ENCODE assay signal across 13 cellular contexts in genomic region chr20:36238153-36238552, GRCh38. TPM values are rescaled to one million over a fixed set of nuclear protein-coding genes. Genes with fewer than 3 reads are reported as not detected.
DNase-seq lines count a peak whose midpoint lies in the region; ATAC-seq and TF ChIP-seq lines count a peak whose summit lies in the region.
"Had no signal": no experiment of that assay in that cellular context is flagged by ENCODE, and none has a peak within 500 bp of the region (broad histone marks: within the 10 kb centered on the region; RNA-seq: fewer than 3 reads in every experiment).

No MANE protein-coding gene starts in this region.

- POLR2A ChIA-PET in activated naive CD8-positive, alpha-beta T cell treated with anti-CD3 and anti-CD28 coated beads, Interleukin-2, amount 10 ng/mL, durations not matched to agents 7 days and 5 days (lab: Charles Lee) = no interaction called here

- H3K27ac Mint-ChIP-seq in activated CD4-positive, alpha-beta T cell treated with anti-CD3 and anti-CD28 coated beads, Interleukin-2, amount 10 ng/mL, durations not matched to agents 24 days and 14 days = no peak overlapping the region
- H3K27ac Mint-ChIP-seq in IgD-negative memory B cell = peak overlapping the region in 1 of 3 donors; percentile 31
- no peak overlapping the region for H3K27ac Mint-ChIP-seq in activated naive CD8-positive, alpha-beta T cell treated with anti-CD3 and anti-CD28 coated beads, Interleukin-2, amount 10 ng/mL, durations not matched to agents 7 days and 5 days
- no peak overlapping the region for H3K27ac Mint-ChIP-seq in osteocyte (ENCODE audit: unreplicated experiment)

- peaks cover 1% of the 10 kb centered on the region for H3K27me3 Mint-ChIP-seq in activated CD4-positive, alpha-beta T cell treated with anti-CD3 and anti-CD28 coated beads, Interleukin-2, amount 10 ng/mL, durations not matched to agents 24 days and 14 days
- H3K27me3 Mint-ChIP-seq in IgD-negative memory B cell = no peaks in the 10 kb centered on the region
- no peaks in the 10 kb centered on the region for H3K27me3 Mint-ChIP-seq in activated naive CD8-positive, alpha-beta T cell treated with anti-CD3 and anti-CD28 coated beads, Interleukin-2, amount 10 ng/mL, durations not matched to agents 7 days and 5 days
- no peaks in the 10 kb centered on the region for H3K27me3 Mint-ChIP-seq in osteocyte (ENCODE audit: unreplicated experiment)

- H3K27me3 ChIP-seq in H7 (ENCODE audit: control insufficient read depth, insufficient read depth, low read length) = no peaks in the 10 kb centered on the region
- H3K27me3 ChIP-seq: neutrophil had no signal

- no peak for ATAC-seq in activated naive CD8-positive, alpha-beta T cell treated with anti-CD3 and anti-CD28 coated beads, Interleukin-2, amount 10 ng/mL, durations not matched to agents 7 days and 5 days (ENCODE audit: low read depth)
- ATAC-seq: left ventricle myocardium superior; stimulated activated naive B cell treated with anti-CD40 and anti-IgM and Interleukin-4, amounts not matched to agents 10 μg/mL and 1 μg/mL and 100 μg/mL, for 72 hours had no signal

- DNase-seq in activated CD4-positive, alpha-beta T cell treated with anti-CD3 and anti-CD28 coated beads, Interleukin-2, amount 10 ng/mL, durations not matched to agents 24 days and 14 days = no peak
- DNase-seq in activated CD4-positive, alpha-beta T cell treated with anti-CD3 and anti-CD28 coated beads, Interleukin-2, amount 50 U/mL, for 48 hours = no peak
- DNase-seq in activated naive CD8-positive, alpha-beta T cell treated with anti-CD3 and anti-CD28 coated beads, Interleukin-2, amount 10 ng/mL, durations not matched to agents 7 days and 5 days = no peak
- DNase-seq in osteocyte (ENCODE audit: extremely low spot score, unreplicated experiment) (no peak), NCI-H446 (lab: John Stamatoyannopoulos, UW) (no peak), H7 (no peak), hepatic stellate cell (ENCODE audit: low spot score) (no peak)
- DNase-seq: Calu3; left ventricle myocardium superior; NCI-H345; stimulated activated naive B cell treated with anti-CD40 and anti-IgM and Interleukin-4, amounts not matched to agents 10 μg/mL and 1 μg/mL and 100 μg/mL, for 72 hours had no signal

- intact Hi-C loops in activated CD4-positive, alpha-beta T cell treated with anti-CD3 and anti-CD28 coated beads, Interleukin-2, amount 10 ng/mL, durations not matched to agents 24 days and 14 days (cut with micrococcal nuclease) = no loop called here

- H3K4me1 Mint-ChIP-seq in activated CD4-positive, alpha-beta T cell treated with anti-CD3 and anti-CD28 coated beads, Interleukin-2, amount 10 ng/mL, durations not matched to agents 24 days and 14 days = peaks cover 19% of the 10 kb centered on the region
- H3K4me1 Mint-ChIP-seq in IgD-negative memory B cell (peaks cover 22 to 29% (median 29%) of the 10 kb centered on the region in 3 donors), osteocyte (ENCODE audit: unreplicated experiment) (peaks cover 26% of the 10 kb centered on the region)
- peaks cover 21% of the 10 kb centered on the region for H3K4me1 Mint-ChIP-seq in activated naive CD8-positive, alpha-beta T cell treated with anti-CD3 and anti-CD28 coated beads, Interleukin-2, amount 10 ng/mL, durations not matched to agents 7 days and 5 days

- no peaks in the 10 kb centered on the region for H3K9me3 Mint-ChIP-seq in activated CD4-positive, alpha-beta T cell treated with anti-CD3 and anti-CD28 coated beads, Interleukin-2, amount 10 ng/mL, durations not matched to agents 24 days and 14 days
- no peaks in the 10 kb centered on the region for H3K9me3 Mint-ChIP-seq in IgD-negative memory B cell
- H3K9me3 Mint-ChIP-seq in activated naive CD8-positive, alpha-beta T cell treated with anti-CD3 and anti-CD28 coated beads, Interleukin-2, amount 10 ng/mL, durations not matched to agents 7 days and 5 days = no peaks in the 10 kb centered on the region
- no peaks in the 10 kb centered on the region for H3K9me3 Mint-ChIP-seq in osteocyte (ENCODE audit: unreplicated experiment)
- H3K9me3 Mint-ChIP-seq: stimulated activated naive B cell treated with anti-CD40 and anti-IgM and Interleukin-4, amounts not matched to agents 10 μg/mL and 1 μg/mL and 100 μg/mL, for 72 hours had no signal

- peaks cover 22% of the 10 kb centered on the region for H3K36me3 Mint-ChIP-seq in activated CD4-positive, alpha-beta T cell treated with anti-CD3 and anti-CD28 coated beads, Interleukin-2, amount 10 ng/mL, durations not matched to agents 24 days and 14 days (ENCODE audit: low read depth)
- H3K36me3 Mint-ChIP-seq in IgD-negative memory B cell (peaks cover 2% of the 10 kb centered on the region), osteocyte (ENCODE audit: unreplicated experiment) (peaks cover 7% of the 10 kb centered on the region)
- H3K36me3 Mint-ChIP-seq in activated naive CD8-positive, alpha-beta T cell treated with anti-CD3 and anti-CD28 coated beads, Interleukin-2, amount 10 ng/mL, durations not matched to agents 7 days and 5 days = peaks cover 4% of the 10 kb centered on the region

- H3K4me3 Mint-ChIP-seq in activated CD4-positive, alpha-beta T cell treated with anti-CD3 and anti-CD28 coated beads, Interleukin-2, amount 10 ng/mL, durations not matched to agents 24 days and 14 days = peak overlapping the region; percentile 51
- H3K4me3 Mint-ChIP-seq in IgD-negative memory B cell (peak overlapping the region; percentile 60 to 72 (median 66)), osteocyte (ENCODE audit: unreplicated experiment) (peak overlapping the region; percentile 35)
- peak overlapping the region; percentile 42 for H3K4me3 Mint-ChIP-seq in activated naive CD8-positive, alpha-beta T cell treated with anti-CD3 and anti-CD28 coated beads, Interleukin-2, amount 10 ng/mL, durations not matched to agents 7 days and 5 days

- peaks cover 12% of the 10 kb centered on the region for H3K36me3 ChIP-seq in H7 (replicated peaks; ENCODE audit: control insufficient read depth, insufficient read depth, low read length)

- TF ChIP-seq CTCF in osteocyte (IDR thresholded peaks at IDR 0.05) = no peak

- H3K4me3 ChIP-seq in H7 (ENCODE audit: insufficient read depth, low read depth, low read length) = no peak overlapping the region

RNA-seq across cellular contexts. Expression of gene AAR2, which starts 1.9 kb away (rescaled TPM):
- total RNA-seq in activated CD4-positive, alpha-beta T cell treated with anti-CD3 and anti-CD28 coated beads, Interleukin-2, amount 10 ng/mL, durations not matched to agents 24 days and 14 days = 30.7 and 32.6 TPM in 2 replicates
- 30.8 TPM for polyA plus RNA-seq in IgD-negative memory B cell
- 10 to 100 TPM; 22.3 to 22.5 TPM for total RNA-seq in activated naive CD8-positive, alpha-beta T cell treated with anti-CD3 and anti-CD28 coated beads, Interleukin-2, amount 10 ng/mL, durations not matched to agents 7 days and 5 days
- total RNA-seq in osteocyte = 32.8 and 36.1 TPM in 2 replicates
- 32.1 and 38.4 TPM in 2 replicates for total RNA-seq in H7 (2014; rRNA removed; shearing (Covaris generic))
